8 cellular contexts compared by ENCODE assay signal in genomic region chr10:102435529-102436233, GRCh38. TPM values are rescaled to one million over a fixed set of nuclear protein-coding genes. Genes with fewer than 3 reads are reported as not detected.
DNase-seq lines count a peak whose midpoint lies in the region; ATAC-seq and TF ChIP-seq lines count a peak whose summit lies in the region.

No MANE protein-coding gene starts in this region.

- no peaks in the 10 kb centered on the region for H3K36me3 ChIP-seq in mucosa of rectum (ENCODE audit: control insufficient read depth in 2 of 2, insufficient read depth in 2 of 2, low read length in 2 of 2)

- no peak for ATAC-seq in HG03457 (IDR thresholded peaks at IDR 0.05; ENCODE audit: unreplicated experiment)
- ATAC-seq in HG02981 (IDR thresholded peaks at IDR 0.05; ENCODE audit: unreplicated experiment) = no peak
- ATAC-seq in activated CD4-positive, CD25-positive, alpha-beta regulatory T cell treated with anti-CD3 and anti-CD28 coated beads, Interleukin-2, amount 50 U/mL, for 24 hours = no peak

- peak overlapping the region in 1 of 2 donors; percentile 32 for H3K27ac ChIP-seq in mucosa of rectum (ENCODE audit: low read depth in 2 of 2, low read length in 2 of 2)

- peaks cover 26% of the 10 kb centered on the region for H3K36me3 Mint-ChIP-seq in activated naive CD8-positive, alpha-beta T cell treated with anti-CD3 and anti-CD28 coated beads for 36 hours

- H3K9ac ChIP-seq in mucosa of rectum (ENCODE audit: low read depth in 1 of 2, low read length in 2 of 2) = no peak overlapping the region

- no peak for TF ChIP-seq CTCF in AG04449 (IDR thresholded peaks at IDR 0.05; ENCODE audit: insufficient read depth, low read length, missing control alignments)

- H3K27me3 ChIP-seq in mucosa of rectum (ENCODE audit: control insufficient read depth in 2 of 2, insufficient read depth in 2 of 2, low read length in 2 of 2) = peaks cover 0 to 3% of the 10 kb centered on the region in 2 donors

- peak overlapping the region; percentile 86 for H3K4me3 Mint-ChIP-seq in activated naive CD8-positive, alpha-beta T cell treated with anti-CD3 and anti-CD28 coated beads for 36 hours

- DNase-seq in AG04449 (ENCODE audit: low read depth, low spot score) (no peak), HUDEP-2 (lab: John Stamatoyannopoulos, UW; ENCODE audit: unreplicated experiment in 76 of 76) (peak in 67 of 76 experiments; percentile 7 to 86 (median 61)), Ammon's horn (ENCODE audit: low spot score) (no peak)
- peak; percentile 49 for DNase-seq in activated naive CD8-positive, alpha-beta T cell treated with anti-CD3 and anti-CD28 coated beads for 36 hours

- peaks cover 9 to 15% of the 10 kb centered on the region in 2 donors for H3K4me1 ChIP-seq in mucosa of rectum (ENCODE audit: control insufficient read depth in 2 of 2, insufficient read depth in 2 of 2, low read length in 2 of 2)

- CTCF ChIA-PET in AG04449 (lab: Yijun Ruan, JAX) = interaction anchor here (0.7 to 4.6 kb wide), 11 partner anchors 12 to 206 kb away, joined by 3 to 48 read pairs (median 5); partner anchors contain the start of gene FBXL15

- POLR2A ChIA-PET in AG04449 (lab: Yijun Ruan, JAX) = no interaction called here

- H3K4me3 ChIP-seq in AG04449 (ENCODE audit: low read depth, low read length) (peak overlapping the region; percentile 40), mucosa of rectum (ENCODE audit: low read length in 2 of 2) (peak overlapping the region; percentile 40 to 64)

- peak overlapping the region; percentile 94 for H3K27ac Mint-ChIP-seq in activated naive CD8-positive, alpha-beta T cell treated with anti-CD3 and anti-CD28 coated beads for 36 hours

- no peaks in the 10 kb centered on the region for H3K9me3 Mint-ChIP-seq in activated naive CD8-positive, alpha-beta T cell treated with anti-CD3 and anti-CD28 coated beads for 36 hours

- no peaks in the 10 kb centered on the region for H3K9me3 ChIP-seq in mucosa of rectum (ENCODE audit: control insufficient read depth in 2 of 2, low read length in 2 of 2)

- peaks cover 48% of the 10 kb centered on the region for H3K4me1 Mint-ChIP-seq in activated naive CD8-positive, alpha-beta T cell treated with anti-CD3 and anti-CD28 coated beads for 36 hours

- H3K27me3 Mint-ChIP-seq in activated naive CD8-positive, alpha-beta T cell treated with anti-CD3 and anti-CD28 coated beads for 36 hours = no peaks in the 10 kb centered on the region

RNA-seq across cellular contexts. Expression of gene CUEDC2, which starts 3.3 kb away (rescaled TPM):
- 10 to 100 TPM; 66.3 to 73.8 TPM for total RNA-seq in activated naive CD8-positive, alpha-beta T cell treated with anti-CD3 and anti-CD28 coated beads for 36 hours

RNA-seq across cellular contexts. Expression of gene FBXL15, which starts 15.0 kb away (rescaled TPM):
- 10 to 100 TPM; 11.7 to 13.0 TPM for total RNA-seq in activated naive CD8-positive, alpha-beta T cell treated with anti-CD3 and anti-CD28 coated beads for 36 hours

RNA-seq across cellular contexts. Expression of gene C10orf95, which starts 15.7 kb away (rescaled TPM):
- under 1 TPM; 0.49 to 0.62 TPM for total RNA-seq in activated naive CD8-positive, alpha-beta T cell treated with anti-CD3 and anti-CD28 coated beads for 36 hours

RNA-seq across cellular contexts. Expression of gene PSD, which starts 17.1 kb away (rescaled TPM):
- total RNA-seq in activated naive CD8-positive, alpha-beta T cell treated with anti-CD3 and anti-CD28 coated beads for 36 hours = 1 to 10 TPM; 5.2 to 7.6 TPM

RNA-seq across cellular contexts. Expression of gene NFKB2, which starts 40.2 kb away (rescaled TPM):
- 100 to 1,000 TPM; 247 to 263 TPM for total RNA-seq in activated naive CD8-positive, alpha-beta T cell treated with anti-CD3 and anti-CD28 coated beads for 36 hours

Comparison
In these comparisons a context has a peak if more than half of its experiments do, and no peak if none do; other contexts are left out.
1. DNase-seq: peak in HUDEP-2 (67 of 76) and activated naive CD8-positive, alpha-beta T cell treated with anti-CD3 and anti-CD28 coated beads for 36 hours (single experiment); none in AG04449 (single experiment) and Ammon's horn (single experiment).